Comparison of ENCODE assay signal across 21 cellular contexts in the genomic region with DNA sequence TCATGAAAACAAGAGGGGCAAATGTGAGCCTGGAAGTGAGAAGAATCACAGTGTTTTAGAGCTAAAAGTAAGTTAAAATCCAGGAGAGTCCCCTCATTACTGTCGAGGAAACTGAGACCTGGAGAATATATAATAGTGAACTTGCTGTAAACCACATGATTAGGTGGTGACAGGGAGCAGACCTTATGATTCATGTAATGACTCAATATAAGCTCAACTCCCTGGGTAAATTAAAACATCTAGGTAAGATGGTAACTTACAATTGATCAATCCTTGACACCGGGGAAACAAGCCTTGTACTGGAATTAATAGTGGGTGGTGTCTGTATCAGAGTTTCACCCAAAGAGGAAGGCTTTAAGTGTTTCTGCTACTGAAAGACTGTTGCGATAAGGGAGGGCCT.
DNase-seq lines count a peak whose midpoint lies in the region; ATAC-seq, FAIRE-seq and TF ChIP-seq lines count a peak whose summit lies in the region.
"Had no signal": no experiment of that assay in that cellular context is flagged by ENCODE, and none has a peak within 500 bp of the region (broad histone marks: within the 10 kb centered on the region; RNA-seq: fewer than 3 reads in every experiment).

No MANE protein-coding gene starts in this region.

- H3K4me3 Mint-ChIP-seq in activated naive CD8-positive, alpha-beta T cell treated with anti-CD3 and anti-CD28 coated beads, Interleukin-2, amount 50 U/mL, for 24 hours, result no peak overlapping the region
- H3K4me3 Mint-ChIP-seq in activated naive CD8-positive, alpha-beta T cell treated with anti-CD3 and anti-CD28 coated beads for 36 hours, result no peak overlapping the region
- H3K4me3 Mint-ChIP-seq: CD4-positive, alpha-beta T cell; IgD-negative memory B cell had no signal

- H3K9me3 Mint-ChIP-seq in activated naive CD8-positive, alpha-beta T cell treated with anti-CD3 and anti-CD28 coated beads, Interleukin-2, amount 50 U/mL, for 24 hours, result peaks cover 4% of the 10 kb centered on the region
- H3K9me3 Mint-ChIP-seq in activated naive CD8-positive, alpha-beta T cell treated with anti-CD3 and anti-CD28 coated beads for 36 hours, result no peaks in the 10 kb centered on the region

- H3K4me2 ChIP-seq in OCI-LY3 (ENCODE audit: low read length), result peak overlapping the region; percentile 71

- H3K36me3 Mint-ChIP-seq in activated naive CD8-positive, alpha-beta T cell treated with anti-CD3 and anti-CD28 coated beads, Interleukin-2, amount 50 U/mL, for 24 hours (ENCODE audit: low read depth), result no peaks in the 10 kb centered on the region
- H3K36me3 Mint-ChIP-seq in activated naive CD8-positive, alpha-beta T cell treated with anti-CD3 and anti-CD28 coated beads for 36 hours, result no peaks in the 10 kb centered on the region

- H3K4me3 ChIP-seq in OCI-LY3 (ENCODE audit: low read length), result no peak overlapping the region
- H3K4me3 ChIP-seq in bronchial epithelial cell (ENCODE audit: low read depth, low read length), result no peak overlapping the region

- no peaks in the 10 kb centered on the region for H3K4me1 Mint-ChIP-seq in activated naive CD8-positive, alpha-beta T cell treated with anti-CD3 and anti-CD28 coated beads, Interleukin-2, amount 50 U/mL, for 24 hours
- peaks cover 4% of the 10 kb centered on the region for H3K4me1 Mint-ChIP-seq in activated naive CD8-positive, alpha-beta T cell treated with anti-CD3 and anti-CD28 coated beads for 36 hours

- DNase-seq in activated naive CD8-positive, alpha-beta T cell treated with anti-CD3 and anti-CD28 coated beads, Interleukin-2, amount 50 U/mL, for 24 hours, result no peak
- no peak for DNase-seq in activated naive CD8-positive, alpha-beta T cell treated with anti-CD3 and anti-CD28 coated beads for 36 hours
- DNase-seq in bronchial epithelial cell (ENCODE audit: low read depth), result peak; percentile 78
- no peak for DNase-seq in NCI-H1417 treated with DMSO at 0.1 percent for 48 hours (lab: John Stamatoyannopoulos, UW)
- no peak for DNase-seq in substantia nigra (lab: John Stamatoyannopoulos, UW)
- DNase-seq in pons (ENCODE audit: low spot score), result no peak
- DNase-seq: Caco-2; CD4-positive, alpha-beta T cell; GF-D8; H7; Kasumi-1; NCI-H1105 treated with DMSO at 0.1 percent for 48 hours; NCI-H1694 treated with DMSO at 0.1 percent for 48 hours; NCI-H2107; NCI-H510A; NCI-H748 treated with DMSO at 0.1 percent for 48 hours; NK-92 treated with Interleukin-12 subunit alpha and Interleukin-12 subunit beta, amount 100 ng/mL, for 24 hours; RPMI8226 had no signal

- FAIRE-seq in bronchial epithelial cell (lab: Jason Lieb, UNC), result no peak

- 0 out of 2 replicates have a peak overlapping the region, but pooled peaks have one; percentile 16 for H2AFZ ChIP-seq in OCI-LY3 (ENCODE audit: low read depth, low read length)

- TF ChIP-seq CTCF in OCI-LY3 (IDR thresholded peaks at IDR 0.05; ENCODE audit: low read depth, low read length), result no peak
- no peak for TF ChIP-seq CTCF in bronchial epithelial cell (IDR thresholded peaks at IDR 0.05; ENCODE audit: insufficient read depth, low read length, severe bottlenecking)

- H3K9ac ChIP-seq in OCI-LY3 (ENCODE audit: low read length), result no peak overlapping the region

- no peaks in the 10 kb centered on the region for H3K79me2 ChIP-seq in OCI-LY3 (ENCODE audit: low read length)

- peaks cover 11% of the 10 kb centered on the region for H3K27me3 Mint-ChIP-seq in activated naive CD8-positive, alpha-beta T cell treated with anti-CD3 and anti-CD28 coated beads, Interleukin-2, amount 50 U/mL, for 24 hours
- H3K27me3 Mint-ChIP-seq in activated naive CD8-positive, alpha-beta T cell treated with anti-CD3 and anti-CD28 coated beads for 36 hours, result peaks cover 6% of the 10 kb centered on the region

- H3K27me3 ChIP-seq in OCI-LY3 (ENCODE audit: low read depth, low read length) (no peaks in the 10 kb centered on the region), bronchial epithelial cell (ENCODE audit: control insufficient read depth, insufficient read depth, low read length) (no peaks in the 10 kb centered on the region)

- H4K20me1 ChIP-seq in OCI-LY3 (ENCODE audit: insufficient read depth, low read length), result no peaks in the 10 kb centered on the region

- no peak overlapping the region for H3K27ac Mint-ChIP-seq in activated naive CD8-positive, alpha-beta T cell treated with anti-CD3 and anti-CD28 coated beads, Interleukin-2, amount 50 U/mL, for 24 hours
- H3K27ac Mint-ChIP-seq in activated naive CD8-positive, alpha-beta T cell treated with anti-CD3 and anti-CD28 coated beads for 36 hours, result no peak overlapping the region
- H3K27ac Mint-ChIP-seq: CD4-positive, alpha-beta T cell; IgD-negative memory B cell had no signal

- peak; percentile 43 for ATAC-seq in activated naive CD8-positive, alpha-beta T cell treated with anti-CD3 and anti-CD28 coated beads, Interleukin-2, amount 50 U/mL, for 24 hours
- ATAC-seq in HG02623 (IDR thresholded peaks at IDR 0.05; ENCODE audit: unreplicated experiment), result no peak

- H3K4me1 ChIP-seq in OCI-LY3 (ENCODE audit: low read length), result peaks cover 34% of the 10 kb centered on the region

- H3K27ac ChIP-seq in OCI-LY3 (ENCODE audit: low read length) (no peak overlapping the region), substantia nigra (ENCODE audit: low read depth, low read length, poor library complexity, severe bottlenecking) (no peak overlapping the region)

- no peaks in the 10 kb centered on the region; the same call in 1 of the 2 replicates for H3K9me3 ChIP-seq in OCI-LY3 (ENCODE audit: insufficient read depth, low read length)
- H3K9me3 ChIP-seq: Caco-2 had no signal

- no peaks in the 10 kb centered on the region for H3K36me3 ChIP-seq in OCI-LY3 (replicated peaks; ENCODE audit: low read depth, low read length)
- H3K36me3 ChIP-seq in bronchial epithelial cell (ENCODE audit: control insufficient read depth, insufficient read depth, low read length), result no peaks in the 10 kb centered on the region
